8 cellular contexts compared by ENCODE assay signal in the genomic region with DNA sequence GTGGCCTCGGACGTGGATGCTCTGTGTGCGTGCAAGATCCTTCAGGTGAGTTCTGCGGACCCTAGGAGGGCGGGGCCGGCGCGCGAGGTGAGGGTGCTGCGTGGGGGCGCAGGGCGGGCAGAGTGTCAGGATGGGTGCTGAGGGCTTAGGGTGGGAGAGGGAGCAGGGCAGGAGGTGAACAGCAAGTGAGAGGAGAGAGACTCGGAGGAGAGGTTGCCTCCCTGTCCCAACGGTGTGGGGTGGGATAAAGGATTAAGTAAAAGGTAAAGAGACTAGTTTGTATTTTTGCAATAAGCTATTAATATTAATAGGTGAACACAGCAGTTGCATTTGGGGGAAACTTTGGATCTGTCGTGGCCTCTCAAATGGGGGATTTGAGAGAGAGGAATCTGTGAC. TPM values are rescaled to one million over a fixed set of nuclear protein-coding genes. Genes with fewer than 3 reads are reported as not detected.
DNase-seq lines count a peak whose midpoint lies in the region; ATAC-seq and TF ChIP-seq lines count a peak whose summit lies in the region.

No MANE protein-coding gene starts in this region.

- no peaks in the 10 kb centered on the region for H3K9me3 Mint-ChIP-seq in CD4-positive, alpha-beta memory T cell
- no peaks in the 10 kb centered on the region for H3K9me3 Mint-ChIP-seq in chondrocyte (ENCODE audit: low read depth)
- H3K9me3 Mint-ChIP-seq in nephron progenitor cell = no peaks in the 10 kb centered on the region

- peak overlapping the region; percentile 21 to 62 for H3K4me3 ChIP-seq in CD4-positive, alpha-beta memory T cell (ENCODE audit: low read length in 2 of 2)
- H3K4me3 ChIP-seq in HUES48 (ENCODE audit: low read depth, low read length) = peak overlapping the region; percentile 71
- H3K4me3 ChIP-seq in gastroesophageal sphincter = peak overlapping the region in 1 of 2 donors; percentile 80

- POLR2A ChIA-PET in CD4-positive, alpha-beta memory T cell (lab: Charles Lee; ENCODE audit: partially characterized antibody) = interaction anchor here (0.7 to 3.9 kb wide), 12 partner anchors 14 to 370 kb away, joined by 3 to 47 read pairs (median 4); partner anchors contain the start of genes C22orf39, DGCR2, ESS2 and HIRA
- POLR2A ChIA-PET in HEK293T (lab: Yijun Ruan, JAX) = interaction anchor here (0.6 to 2.8 kb wide), 18 partner anchors 8 to 336 kb away, joined by 3 to 14 read pairs (median 4); partner anchors contain the start of genes CLTCL1, ESS2, HIRA and SLC25A1

- H3K27ac Mint-ChIP-seq in CD4-positive, alpha-beta memory T cell = peak overlapping the region; percentile 19 to 100 (median 77)
- no peak overlapping the region for H3K27ac Mint-ChIP-seq in chondrocyte (ENCODE audit: unreplicated experiment)
- peak overlapping the region; percentile 100 for H3K27ac Mint-ChIP-seq in nephron progenitor cell

- peaks cover 5 to 20% of the 10 kb centered on the region in 2 donors for H3K36me3 Mint-ChIP-seq in CD4-positive, alpha-beta memory T cell
- H3K36me3 Mint-ChIP-seq in chondrocyte (ENCODE audit: low read depth) (peaks cover 2% of the 10 kb centered on the region), nephron progenitor cell (ENCODE audit: low read depth) (peaks cover 12% of the 10 kb centered on the region)

- no peak for TF ChIP-seq CTCF in chondrocyte (IDR thresholded peaks at IDR 0.05)
- TF ChIP-seq CTCF in nephron progenitor cell (IDR thresholded peaks at IDR 0.05) = no peak
- TF ChIP-seq CTCF in gastroesophageal sphincter (IDR thresholded peaks at IDR 0.05) = no peak

- H3K4me1 ChIP-seq in CD4-positive, alpha-beta memory T cell (ENCODE audit: insufficient read depth, low read length) = peaks cover 18% of the 10 kb centered on the region
- H3K4me1 ChIP-seq in HUES48 (ENCODE audit: control insufficient read depth, insufficient read depth, low read length) (peaks cover 6% of the 10 kb centered on the region; the same call in 1 of the 2 replicates), gastroesophageal sphincter (peaks cover 0 to 37% (median 20%) of the 10 kb centered on the region in 3 donors)

- no peaks in the 10 kb centered on the region for H3K36me3 ChIP-seq in CD4-positive, alpha-beta memory T cell (ENCODE audit: insufficient read depth, low read length)
- H3K36me3 ChIP-seq in HUES48 (ENCODE audit: control insufficient read depth, insufficient read depth, low read length) (peaks cover 42% of the 10 kb centered on the region), gastroesophageal sphincter (peaks cover 0 to under 1% of the 10 kb centered on the region in 2 donors)

- no peak for ATAC-seq in gastroesophageal sphincter
- no peak for ATAC-seq in HG03342 (IDR thresholded peaks at IDR 0.05; ENCODE audit: unreplicated experiment)

- peak overlapping the region; percentile 91 to 98 (median 94) for H3K4me3 Mint-ChIP-seq in CD4-positive, alpha-beta memory T cell
- peak overlapping the region; percentile 97 for H3K4me3 Mint-ChIP-seq in chondrocyte (ENCODE audit: unreplicated experiment)
- peak overlapping the region; percentile 99 for H3K4me3 Mint-ChIP-seq in nephron progenitor cell

- no peak for TF ChIP-seq EP300 in gastroesophageal sphincter (IDR thresholded peaks at IDR 0.05)

- peaks cover 21 to 46% (median 32%) of the 10 kb centered on the region in 4 donors for H3K4me1 Mint-ChIP-seq in CD4-positive, alpha-beta memory T cell
- H3K4me1 Mint-ChIP-seq in chondrocyte (ENCODE audit: low read depth) (peaks cover 39% of the 10 kb centered on the region), nephron progenitor cell (peaks cover 31% of the 10 kb centered on the region)

- TF ChIP-seq POLR2A in gastroesophageal sphincter (IDR thresholded peaks at IDR 0.05) = no peak

- intact Hi-C loops in CD4-positive, alpha-beta memory T cell (cut with micrococcal nuclease) = no loop called here

- peak in 2 of 5 donors; percentile 2 to 3 for DNase-seq in CD4-positive, alpha-beta memory T cell
- DNase-seq in chondrocyte (ENCODE audit: low spot score) = no peak
- no peak for DNase-seq in nephron progenitor cell
- DNase-seq in NK-92 (lab: John Stamatoyannopoulos, UW; ENCODE audit: unreplicated experiment) = no peak
- DNase-seq in HEK293T (ENCODE audit: extremely low spot score) = no peak

- peak overlapping the region; percentile 95 for H3K9ac ChIP-seq in HUES48 (ENCODE audit: low read depth, low read length)

- H3K9me3 ChIP-seq in CD4-positive, alpha-beta memory T cell (ENCODE audit: control insufficient read depth in 1 of 2, low read length in 2 of 2) = no peaks in the 10 kb centered on the region
- H3K9me3 ChIP-seq in HUES48 (ENCODE audit: control insufficient read depth, insufficient read depth, low read length) (no peaks in the 10 kb centered on the region), gastroesophageal sphincter (no peaks in the 10 kb centered on the region)

- H3K27me3 Mint-ChIP-seq in CD4-positive, alpha-beta memory T cell = no peaks in the 10 kb centered on the region
- H3K27me3 Mint-ChIP-seq in chondrocyte (ENCODE audit: low read depth) (no peaks in the 10 kb centered on the region), nephron progenitor cell (ENCODE audit: low read depth, poor library complexity) (peaks cover 3% of the 10 kb centered on the region)

- H3K27ac ChIP-seq in CD4-positive, alpha-beta memory T cell (ENCODE audit: low read depth, low read length) = peak overlapping the region; percentile 96
- H3K27ac ChIP-seq in HUES48 (ENCODE audit: low read depth, low read length) (peak overlapping the region; percentile 98), gastroesophageal sphincter (peak overlapping the region in 1 of 4 donors; percentile 33)

- no peaks in the 10 kb centered on the region for H3K27me3 ChIP-seq in CD4-positive, alpha-beta memory T cell (ENCODE audit: insufficient read depth, low read length)
- H3K27me3 ChIP-seq in HUES48 (ENCODE audit: control insufficient read depth, insufficient read depth, low read length) = no peaks in the 10 kb centered on the region
- no peaks in the 10 kb centered on the region for H3K27me3 ChIP-seq in gastroesophageal sphincter

- 1 to 23% methylated on average over 2 to 11 of the region's 15 CpGs for WGBS in gastroesophageal sphincter (ENCODE audit: low coverage in 1 of 2), 2 donors

- CTCF ChIA-PET in CD4-positive, alpha-beta memory T cell (lab: Charles Lee; ENCODE audit: partially characterized antibody) = interaction anchor here (0.7 to 3.6 kb wide), 5 partner anchors 14 to 339 kb away, joined by 3 to 19 read pairs (median 4); partner anchors contain the start of gene ESS2
- CTCF ChIA-PET in HEK293T (lab: Yijun Ruan, JAX) = no interaction called here

TF ChIP-seq in HEK293T, 16 proteins besides CTCF, POLR2A, EP300 and RAD21:
- TF ChIP-seq FOXK2 (IDR thresholded peaks at IDR 0.05) = no peak
- TF ChIP-seq SUZ12 (IDR thresholded peaks at IDR 0.05) = no peak
- no peak for TF ChIP-seq ARNT (IDR thresholded peaks at IDR 0.05)
- no peak for TF ChIP-seq HDGF (IDR thresholded peaks at IDR 0.05; ENCODE audit: borderline replicate concordance)
- TF ChIP-seq L3MBTL2 (conservative IDR thresholded peaks at IDR 0.05) = no peak; the same call in 1 of the 2 replicates
- TF ChIP-seq NFRKB (IDR thresholded peaks at IDR 0.05) = no peak
- TF ChIP-seq BHLHE40 (IDR thresholded peaks at IDR 0.05; ENCODE audit: borderline replicate concordance) = no peak

RNA-seq across cellular contexts. Expression of gene CDC45, which starts 0.5 kb away (rescaled TPM):
- under 1 TPM; 0.53 to 0.64 TPM for total RNA-seq in CD4-positive, alpha-beta memory T cell
- polyA plus RNA-seq in CD4-positive, alpha-beta memory T cell = under 1 TPM in 1 of 2 donors, not detected in 1; 0.57 TPM
- total RNA-seq in chondrocyte (2.2 to 13.3 TPM (median 2.9 TPM) in 3 replicates), gastroesophageal sphincter (1 to 10 TPM in 1 of 4 donors, not detected in 3; 2.1 TPM)

RNA-seq across cellular contexts. Expression of gene UFD1, which starts 1.2 kb away (rescaled TPM):
- 10 to 100 TPM; 42.0 to 48.7 TPM for total RNA-seq in CD4-positive, alpha-beta memory T cell
- polyA plus RNA-seq in CD4-positive, alpha-beta memory T cell = 100 to 1,000 TPM in 1 of 2 donors, 10 to 100 TPM in 1; 81.3 to 126 TPM
- total RNA-seq in chondrocyte = 75.8 to 81.2 TPM (median 76.2 TPM) in 3 replicates
- total RNA-seq in gastroesophageal sphincter = 10 to 100 TPM; 22.7 to 56.2 (median 38.2) TPM

RNA-seq across cellular contexts. Expression of gene C22orf39, which starts 32.7 kb away (rescaled TPM):
- 10 to 100 TPM; 40.5 TPM for total RNA-seq in CD4-positive, alpha-beta memory T cell
- 10 to 100 TPM; 57.3 to 58.3 TPM for polyA plus RNA-seq in CD4-positive, alpha-beta memory T cell
- total RNA-seq in chondrocyte (18.4 to 25.7 TPM (median 19.5 TPM) in 3 replicates), gastroesophageal sphincter (100 to 1,000 TPM in 2 of 4 donors, 10 to 100 TPM in 2; 69.4 to 107 (median 97.0) TPM)

RNA-seq across cellular contexts. Expression of gene CLDN5, which starts 44.0 kb away (rescaled TPM):
- total RNA-seq in CD4-positive, alpha-beta memory T cell = not detected
- polyA plus RNA-seq in CD4-positive, alpha-beta memory T cell = under 1 TPM; 0.18 to 0.72 TPM
- total RNA-seq in chondrocyte = not detected in 3 replicates
- total RNA-seq in gastroesophageal sphincter = 100 to 1,000 TPM in 2 of 4 donors, 10 to 100 TPM in 2; 29.6 to 149 (median 93.3) TPM

RNA-seq across cellular contexts. Expression of gene MRPL40, which starts 47.8 kb away (rescaled TPM):
- 10 to 100 TPM; 16.2 to 16.8 TPM for total RNA-seq in CD4-positive, alpha-beta memory T cell
- 10 to 100 TPM; 56.1 to 79.3 TPM for polyA plus RNA-seq in CD4-positive, alpha-beta memory T cell
- total RNA-seq in chondrocyte (21.4 to 22.5 TPM (median 21.8 TPM) in 3 replicates), gastroesophageal sphincter (10 to 100 TPM; 22.8 to 29.1 (median 25.8) TPM)
